ENCODE assay signal across 27 cellular contexts in genomic region chr10:2874963-2875362, GRCh38.
"Had no signal": no experiment of that assay in that cellular context is flagged by ENCODE, and none has a peak within 500 bp of the region (broad histone marks: within the 10 kb centered on the region; RNA-seq: fewer than 3 reads in every experiment).

No MANE protein-coding gene starts in this region.

- ATAC-seq: left lobe of liver; lower lobe of right lung; naive thymus-derived CD4-positive, alpha-beta T cell; natural killer cell treated with Interleukin-12 subunit alpha and Interleukin-12 subunit beta and Interleukin-15 and Interleukin-18, amount 100 ng/mL, for 72 hours; pancreas; right cardiac atrium; sciatic nerve; stimulated activated naive B cell treated with anti-CD40 and anti-IgM and Interleukin-4, amounts not matched to agents 10 μg/mL and 1 μg/mL and 100 μg/mL, for 72 hours; stimulated activated naive CD8-positive, alpha-beta T cell treated with anti-CD3 and anti-CD28 coated beads, Interleukin-15, Interleukin-2, amounts not matched to agents 100 U/mL and 50 U/mL, for 24 hours had no signal

- DNase-seq: hippocampal formation; kidney glomerular epithelial cell; left cardiac atrium; lower lobe of right lung; mesendoderm; naive thymus-derived CD4-positive, alpha-beta T cell; nucleus accumbens; pancreas; retina; right cardiac atrium; stimulated activated CD4-positive, alpha-beta T cell treated with anti-CD3 and anti-CD28 coated beads, Interleukin-12 subunit alpha, Interleukin-12 subunit beta, amount 100 ng/mL, for 4 hours; stimulated activated CD4-positive, alpha-beta T cell treated with anti-CD3 and anti-CD28 coated beads, Interleukin-15, amount 100 ng/mL, for 24 hours; stimulated activated CD4-positive, alpha-beta T cell treated with anti-CD3 and anti-CD28 coated beads, Interleukin-2, amount 100 ng/mL, for 24 hours; stimulated activated CD4-positive, alpha-beta T cell treated with anti-CD3 and anti-CD28 coated beads, Interleukin-4, amount 100 ng/mL, for 1 hour; stimulated activated naive B cell treated with anti-CD40 and anti-IgM and Interleukin-4, amounts not matched to agents 10 μg/mL and 1 μg/mL and 100 μg/mL, for 72 hours; stimulated activated naive CD8-positive, alpha-beta T cell treated with anti-CD3 and anti-CD28 coated beads, Interleukin-15, Interleukin-2, amounts not matched to agents 100 U/mL and 50 U/mL, for 24 hours; stomach; testis; thyroid gland; transverse colon; upper lobe of left lung had no signal

- H3K27me3 ChIP-seq: pancreas, testis, thyroid gland, transverse colon, upper lobe of left lung, vagina had no signal

- H3K27ac ChIP-seq: lower lobe of right lung, pancreas, prostate gland, skin epidermis, stomach, testis, thyroid gland, transverse colon, upper lobe of left lung, vagina had no signal

- H3K4me3 ChIP-seq: lower lobe of right lung, pancreas, prostate gland, skin epidermis, stomach, testis, thyroid gland, transverse colon, upper lobe of left lung, vagina had no signal

- H3K4me1 ChIP-seq: lower lobe of right lung, pancreas, prostate gland, stomach, testis, thyroid gland, transverse colon, upper lobe of left lung, vagina had no signal

- H3K36me3 ChIP-seq: lower lobe of right lung, pancreas, prostate gland, stomach, thyroid gland, transverse colon, upper lobe of left lung, vagina had no signal

- H3K9me3 ChIP-seq: lower lobe of right lung, pancreas, prostate gland, stomach, testis, thyroid gland, transverse colon, upper lobe of left lung, vagina had no signal
